In genomic region chr11:76799061-76799804, GRCh38 we compare ENCODE assay signal across 8 cellular contexts. TPM values are rescaled to one million over a fixed set of nuclear protein-coding genes. Genes with fewer than 3 reads are reported as not detected.
A peak's percentile ranks its signal among the peaks of the same experiment; 100 is the strongest.
DNase-seq lines count a peak whose midpoint lies in the region; ATAC-seq and TF ChIP-seq lines count a peak whose summit lies in the region.

No MANE protein-coding gene starts in this region.

- H3K27me3 Mint-ChIP-seq in naive thymus-derived CD4-positive, alpha-beta T cell = peaks cover 4 to 19% (median 8%) of the 10 kb centered on the region in 5 donors

- peak; percentile 91 for ATAC-seq in HG03280 (IDR thresholded peaks at IDR 0.05; ENCODE audit: unreplicated experiment)
- ATAC-seq in naive thymus-derived CD4-positive, alpha-beta T cell = peak; percentile 93
- ATAC-seq in stimulated activated effector memory CD8-positive, alpha-beta T cell treated with anti-CD3 and anti-CD28 coated beads, Interleukin-12 subunit alpha, Interleukin-12 subunit beta, amount 100 ng/mL, for 72 hours = peak; percentile 83

- no peaks in the 10 kb centered on the region for H3K36me3 ChIP-seq in OCI-LY7 (ENCODE audit: insufficient read depth, low read length)
- no peaks in the 10 kb centered on the region for H3K36me3 ChIP-seq in naive thymus-derived CD4-positive, alpha-beta T cell (ENCODE audit: control insufficient read depth in 2 of 3, insufficient read depth in 3 of 3, low read length in 3 of 3)

- CTCF ChIA-PET in OCI-LY7 (lab: Charles Lee; ENCODE audit: unreplicated experiment) = interaction anchor here (0.7 kb wide), 1 partner anchor 64 kb away, joined by 5 read pairs; no protein-coding TSS in a partner anchor
- CTCF ChIA-PET in naive thymus-derived CD4-positive, alpha-beta T cell (lab: Charles Lee) = interaction anchor here (0.7 to 3.0 kb wide), 8 partner anchors 16 to 1916 kb away, joined by 3 to 19 read pairs (median 4); no protein-coding TSS in a partner anchor

- H3K27ac ChIP-seq in OCI-LY7 (ENCODE audit: low read depth, low read length, poor library complexity, severe bottlenecking) = no peak overlapping the region
- no peak overlapping the region for H3K27ac ChIP-seq in naive thymus-derived CD4-positive, alpha-beta T cell (ENCODE audit: low read depth, low read length)

- H3K79me2 ChIP-seq in OCI-LY7 (ENCODE audit: insufficient read depth, low read depth, low read length) = no peaks in the 10 kb centered on the region

- no peaks in the 10 kb centered on the region for H3K9me3 Mint-ChIP-seq in naive thymus-derived CD4-positive, alpha-beta T cell
- H3K9me3 Mint-ChIP-seq in stimulated activated effector memory CD8-positive, alpha-beta T cell treated with anti-CD3 and anti-CD28 coated beads, Interleukin-12 subunit alpha, Interleukin-12 subunit beta, amount 100 ng/mL, for 72 hours = no peaks in the 10 kb centered on the region

- H3K4me1 ChIP-seq in OCI-LY7 (ENCODE audit: insufficient read depth, low read length, poor library complexity, severe bottlenecking) = no peaks in the 10 kb centered on the region
- H3K4me1 ChIP-seq in naive thymus-derived CD4-positive, alpha-beta T cell (ENCODE audit: control insufficient read depth in 2 of 2, insufficient read depth in 2 of 2, low read length in 2 of 2) = peaks cover 0 to 13% of the 10 kb centered on the region in 2 donors

- DNase-seq in NK-92 treated with Interleukin-12 subunit alpha and Interleukin-12 subunit beta, amount 100 ng/mL, for 24 hours (lab: John Stamatoyannopoulos, UW) = peak; percentile 22
- DNase-seq in NK-92 (lab: John Stamatoyannopoulos, UW; ENCODE audit: unreplicated experiment) (no peak), OCI-LY7 (ENCODE audit: low spot score) (peak; percentile 58), fibroblast of gingiva (ENCODE audit: low read depth) (peak; percentile 73)
- DNase-seq in activated T-cell treated with anti-CD3 and anti-CD28 coated beads, Interleukin-2, amount 50 U/mL, for 48 hours = peak; percentile 83 to 87
- DNase-seq in naive thymus-derived CD4-positive, alpha-beta T cell = peak; percentile 60 to 80 (median 76)
- peak; percentile 76 to 88 for DNase-seq in stimulated activated effector memory CD8-positive, alpha-beta T cell treated with anti-CD3 and anti-CD28 coated beads, Interleukin-12 subunit alpha, Interleukin-12 subunit beta, amount 100 ng/mL, for 72 hours (ENCODE audit: low spot score in 2 of 2)

- intact Hi-C loops in OCI-LY7 (cut with micrococcal nuclease; ENCODE audit: unreplicated experiment) = loop anchor here (1.0 kb wide), 1 partner anchor 65 kb away; no protein-coding TSS in a partner anchor
- intact Hi-C loops in naive thymus-derived CD4-positive, alpha-beta T cell (cut with micrococcal nuclease) = loop anchor here (1.0 kb wide), 3 partner anchors 17 to 78 kb away; no protein-coding TSS in a partner anchor

- peak overlapping the region; percentile 16 to 66 (median 56) for H3K4me3 Mint-ChIP-seq in naive thymus-derived CD4-positive, alpha-beta T cell
- H3K4me3 Mint-ChIP-seq in stimulated activated effector memory CD8-positive, alpha-beta T cell treated with anti-CD3 and anti-CD28 coated beads, Interleukin-12 subunit alpha, Interleukin-12 subunit beta, amount 100 ng/mL, for 72 hours = peak overlapping the region; percentile 35

- H4K20me1 ChIP-seq in OCI-LY7 (ENCODE audit: insufficient read depth, low read length) = no peaks in the 10 kb centered on the region

- H3K27ac Mint-ChIP-seq in naive thymus-derived CD4-positive, alpha-beta T cell = peak overlapping the region in 3 of 9 donors; percentile 9 to 54 (median 24)
- peak overlapping the region; percentile 82 for H3K27ac Mint-ChIP-seq in stimulated activated effector memory CD8-positive, alpha-beta T cell treated with anti-CD3 and anti-CD28 coated beads, Interleukin-12 subunit alpha, Interleukin-12 subunit beta, amount 100 ng/mL, for 72 hours

- H3K4me2 ChIP-seq in OCI-LY7 (ENCODE audit: low read length) = peak overlapping the region; percentile 47; the same call in 1 of the 2 replicates

- H3K9me3 ChIP-seq in OCI-LY7 (ENCODE audit: low read length) = no peaks in the 10 kb centered on the region
- H3K9me3 ChIP-seq in naive thymus-derived CD4-positive, alpha-beta T cell (ENCODE audit: control insufficient read depth in 2 of 3, low read length in 3 of 3) = no peaks in the 10 kb centered on the region

- no peaks in the 10 kb centered on the region for H3K36me3 Mint-ChIP-seq in naive thymus-derived CD4-positive, alpha-beta T cell
- H3K36me3 Mint-ChIP-seq in stimulated activated effector memory CD8-positive, alpha-beta T cell treated with anti-CD3 and anti-CD28 coated beads, Interleukin-12 subunit alpha, Interleukin-12 subunit beta, amount 100 ng/mL, for 72 hours = peaks cover 22% of the 10 kb centered on the region

- H3K4me1 Mint-ChIP-seq in naive thymus-derived CD4-positive, alpha-beta T cell = peaks cover 4 to 20% (median 17%) of the 10 kb centered on the region in 7 donors
- peaks cover 38% of the 10 kb centered on the region for H3K4me1 Mint-ChIP-seq in stimulated activated effector memory CD8-positive, alpha-beta T cell treated with anti-CD3 and anti-CD28 coated beads, Interleukin-12 subunit alpha, Interleukin-12 subunit beta, amount 100 ng/mL, for 72 hours

- H3K9me2 ChIP-seq in OCI-LY7 (ENCODE audit: insufficient read depth, low read length) = no peaks in the 10 kb centered on the region

- peak overlapping the region; percentile 43; the same call in 1 of the 2 replicates for H2AFZ ChIP-seq in OCI-LY7 (ENCODE audit: low read length)

- no peak overlapping the region for H3K4me3 ChIP-seq in OCI-LY7 (ENCODE audit: low read depth, low read length, poor library complexity, severe bottlenecking)
- peak overlapping the region; percentile 21 for H3K4me3 ChIP-seq in naive thymus-derived CD4-positive, alpha-beta T cell (ENCODE audit: low read length)

- no TSS peak for BruUV-seq in OCI-LY7 (replicated peaks; lab: Mats Ljungman, UMichigan)

- TF ChIP-seq CTCF in OCI-LY7 (conservative IDR thresholded peaks at IDR 0.05; ENCODE audit: low read length) = peak; percentile 76

- POLR2A ChIA-PET in OCI-LY7 (lab: Charles Lee) = interaction anchor here (0.6 to 1.2 kb wide), 3 partner anchors 25 to 78 kb away, joined by 3 read pairs; no protein-coding TSS in a partner anchor
- POLR2A ChIA-PET in naive thymus-derived CD4-positive, alpha-beta T cell (lab: Charles Lee) = no interaction called here

- H3K27me3 ChIP-seq in naive thymus-derived CD4-positive, alpha-beta T cell (ENCODE audit: control insufficient read depth in 2 of 2, insufficient read depth in 2 of 2, low read length in 2 of 2) = no peaks in the 10 kb centered on the region

RNA-seq across cellular contexts. Expression of gene TSKU, which starts 16.1 kb away (rescaled TPM):
- total RNA-seq in OCI-LY7 (2014; rRNA removed; shearing (Covaris generic)) = 1.5 and 1.8 TPM in 2 replicates
- 1.3 and 1.8 TPM in 2 replicates for total RNA-seq in OCI-LY7 (2022)
- 1 to 10 TPM in 1 of 5 experiments, under 1 TPM in 1, not detected in 3; 0.13 to 1.5 TPM for total RNA-seq in naive thymus-derived CD4-positive, alpha-beta T cell
- polyA plus RNA-seq in naive thymus-derived CD4-positive, alpha-beta T cell = not detected
